1 cellular context compared by ENCODE assay signal in genomic region chr3:49410844-49411549, GRCh38.
TF ChIP-seq lines count a peak whose summit lies in the region.

No MANE protein-coding gene starts in this region.

TF ChIP-seq in H1, 55 proteins besides CTCF, POLR2A, EP300 and RAD21:
- TF ChIP-seq NANOG (IDR thresholded peaks at IDR 0.05; ENCODE audit: insufficient read depth, low read depth, low read length, poor library complexity, severe bottlenecking) (no peak), RBBP5 (IDR thresholded peaks at IDR 0.05; ENCODE audit: borderline replicate concordance, low read depth, low read length) (no peak), HDAC2 (IDR thresholded peaks at IDR 0.05; ENCODE audit: borderline replicate concordance in 1 of 2, low read depth in 2 of 2, low read length in 2 of 2) (0 out of 4 replicates have a peak, but pooled peaks of 1 of the 2 experiments have one; percentile 11), CREB1 (IDR thresholded peaks at IDR 0.05) (no peak), SIRT6 (IDR thresholded peaks at IDR 0.05; ENCODE audit: low read length) (no peak), SIN3A (conservative IDR thresholded peaks at IDR 0.05 in 1 of 2, IDR thresholded peaks at IDR 0.05 in 1 of 2; ENCODE audit: low read depth in 1 of 2, low read length in 2 of 2) (peak in 1 of 2 experiments; percentile 70; a peak in 2 of 4 replicates), SP4 (IDR thresholded peaks at IDR 0.05; ENCODE audit: low read length) (no peak), ASH2L (IDR thresholded peaks at IDR 0.05; ENCODE audit: low read length) (peak; percentile 67), SP2 (IDR thresholded peaks at IDR 0.05; ENCODE audit: low read length) (no peak), PHF8 (conservative IDR thresholded peaks at IDR 0.05; ENCODE audit: low read depth, low read length) (no peak), ZNF274 (IDR thresholded peaks at IDR 0.05; ENCODE audit: borderline replicate concordance, extremely low read depth, low read length) (no peak), KDM4A (IDR thresholded peaks at IDR 0.05; ENCODE audit: low read depth, low read length, severe bottlenecking) (no peak), RNF2 (IDR thresholded peaks at IDR 0.05; ENCODE audit: borderline replicate concordance, low read depth, low read length, missing control alignments, poor library complexity, severe bottlenecking) (no peak), TEAD4 (IDR thresholded peaks at IDR 0.05; ENCODE audit: low read depth, low read length) (no peak), GABPA (IDR thresholded peaks at IDR 0.05; ENCODE audit: borderline replicate concordance, insufficient read depth, low read length) (no peak), USF2 (IDR thresholded peaks at IDR 0.05; ENCODE audit: low read length) (no peak), CEBPB (IDR thresholded peaks at IDR 0.05; ENCODE audit: low read depth, low read length) (no peak), GTF2F1 (IDR thresholded peaks at IDR 0.05; ENCODE audit: borderline replicate concordance, low read depth, low read length) (no peak), SAP30 (IDR thresholded peaks at IDR 0.05; ENCODE audit: insufficient read depth, insufficient replicate concordance, low read length) (peak; percentile 38)
- TF ChIP-seq, protein P1, sequence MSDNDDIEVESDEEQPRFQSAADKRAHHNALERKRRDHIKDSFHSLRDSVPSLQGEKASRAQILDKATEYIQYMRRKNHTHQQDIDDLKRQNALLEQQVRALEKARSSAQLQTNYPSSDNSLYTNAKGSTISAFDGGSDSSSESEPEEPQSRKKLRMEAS (IDR thresholded peaks at IDR 0.05) = no peak
- TF ChIP-seq, protein P2, sequence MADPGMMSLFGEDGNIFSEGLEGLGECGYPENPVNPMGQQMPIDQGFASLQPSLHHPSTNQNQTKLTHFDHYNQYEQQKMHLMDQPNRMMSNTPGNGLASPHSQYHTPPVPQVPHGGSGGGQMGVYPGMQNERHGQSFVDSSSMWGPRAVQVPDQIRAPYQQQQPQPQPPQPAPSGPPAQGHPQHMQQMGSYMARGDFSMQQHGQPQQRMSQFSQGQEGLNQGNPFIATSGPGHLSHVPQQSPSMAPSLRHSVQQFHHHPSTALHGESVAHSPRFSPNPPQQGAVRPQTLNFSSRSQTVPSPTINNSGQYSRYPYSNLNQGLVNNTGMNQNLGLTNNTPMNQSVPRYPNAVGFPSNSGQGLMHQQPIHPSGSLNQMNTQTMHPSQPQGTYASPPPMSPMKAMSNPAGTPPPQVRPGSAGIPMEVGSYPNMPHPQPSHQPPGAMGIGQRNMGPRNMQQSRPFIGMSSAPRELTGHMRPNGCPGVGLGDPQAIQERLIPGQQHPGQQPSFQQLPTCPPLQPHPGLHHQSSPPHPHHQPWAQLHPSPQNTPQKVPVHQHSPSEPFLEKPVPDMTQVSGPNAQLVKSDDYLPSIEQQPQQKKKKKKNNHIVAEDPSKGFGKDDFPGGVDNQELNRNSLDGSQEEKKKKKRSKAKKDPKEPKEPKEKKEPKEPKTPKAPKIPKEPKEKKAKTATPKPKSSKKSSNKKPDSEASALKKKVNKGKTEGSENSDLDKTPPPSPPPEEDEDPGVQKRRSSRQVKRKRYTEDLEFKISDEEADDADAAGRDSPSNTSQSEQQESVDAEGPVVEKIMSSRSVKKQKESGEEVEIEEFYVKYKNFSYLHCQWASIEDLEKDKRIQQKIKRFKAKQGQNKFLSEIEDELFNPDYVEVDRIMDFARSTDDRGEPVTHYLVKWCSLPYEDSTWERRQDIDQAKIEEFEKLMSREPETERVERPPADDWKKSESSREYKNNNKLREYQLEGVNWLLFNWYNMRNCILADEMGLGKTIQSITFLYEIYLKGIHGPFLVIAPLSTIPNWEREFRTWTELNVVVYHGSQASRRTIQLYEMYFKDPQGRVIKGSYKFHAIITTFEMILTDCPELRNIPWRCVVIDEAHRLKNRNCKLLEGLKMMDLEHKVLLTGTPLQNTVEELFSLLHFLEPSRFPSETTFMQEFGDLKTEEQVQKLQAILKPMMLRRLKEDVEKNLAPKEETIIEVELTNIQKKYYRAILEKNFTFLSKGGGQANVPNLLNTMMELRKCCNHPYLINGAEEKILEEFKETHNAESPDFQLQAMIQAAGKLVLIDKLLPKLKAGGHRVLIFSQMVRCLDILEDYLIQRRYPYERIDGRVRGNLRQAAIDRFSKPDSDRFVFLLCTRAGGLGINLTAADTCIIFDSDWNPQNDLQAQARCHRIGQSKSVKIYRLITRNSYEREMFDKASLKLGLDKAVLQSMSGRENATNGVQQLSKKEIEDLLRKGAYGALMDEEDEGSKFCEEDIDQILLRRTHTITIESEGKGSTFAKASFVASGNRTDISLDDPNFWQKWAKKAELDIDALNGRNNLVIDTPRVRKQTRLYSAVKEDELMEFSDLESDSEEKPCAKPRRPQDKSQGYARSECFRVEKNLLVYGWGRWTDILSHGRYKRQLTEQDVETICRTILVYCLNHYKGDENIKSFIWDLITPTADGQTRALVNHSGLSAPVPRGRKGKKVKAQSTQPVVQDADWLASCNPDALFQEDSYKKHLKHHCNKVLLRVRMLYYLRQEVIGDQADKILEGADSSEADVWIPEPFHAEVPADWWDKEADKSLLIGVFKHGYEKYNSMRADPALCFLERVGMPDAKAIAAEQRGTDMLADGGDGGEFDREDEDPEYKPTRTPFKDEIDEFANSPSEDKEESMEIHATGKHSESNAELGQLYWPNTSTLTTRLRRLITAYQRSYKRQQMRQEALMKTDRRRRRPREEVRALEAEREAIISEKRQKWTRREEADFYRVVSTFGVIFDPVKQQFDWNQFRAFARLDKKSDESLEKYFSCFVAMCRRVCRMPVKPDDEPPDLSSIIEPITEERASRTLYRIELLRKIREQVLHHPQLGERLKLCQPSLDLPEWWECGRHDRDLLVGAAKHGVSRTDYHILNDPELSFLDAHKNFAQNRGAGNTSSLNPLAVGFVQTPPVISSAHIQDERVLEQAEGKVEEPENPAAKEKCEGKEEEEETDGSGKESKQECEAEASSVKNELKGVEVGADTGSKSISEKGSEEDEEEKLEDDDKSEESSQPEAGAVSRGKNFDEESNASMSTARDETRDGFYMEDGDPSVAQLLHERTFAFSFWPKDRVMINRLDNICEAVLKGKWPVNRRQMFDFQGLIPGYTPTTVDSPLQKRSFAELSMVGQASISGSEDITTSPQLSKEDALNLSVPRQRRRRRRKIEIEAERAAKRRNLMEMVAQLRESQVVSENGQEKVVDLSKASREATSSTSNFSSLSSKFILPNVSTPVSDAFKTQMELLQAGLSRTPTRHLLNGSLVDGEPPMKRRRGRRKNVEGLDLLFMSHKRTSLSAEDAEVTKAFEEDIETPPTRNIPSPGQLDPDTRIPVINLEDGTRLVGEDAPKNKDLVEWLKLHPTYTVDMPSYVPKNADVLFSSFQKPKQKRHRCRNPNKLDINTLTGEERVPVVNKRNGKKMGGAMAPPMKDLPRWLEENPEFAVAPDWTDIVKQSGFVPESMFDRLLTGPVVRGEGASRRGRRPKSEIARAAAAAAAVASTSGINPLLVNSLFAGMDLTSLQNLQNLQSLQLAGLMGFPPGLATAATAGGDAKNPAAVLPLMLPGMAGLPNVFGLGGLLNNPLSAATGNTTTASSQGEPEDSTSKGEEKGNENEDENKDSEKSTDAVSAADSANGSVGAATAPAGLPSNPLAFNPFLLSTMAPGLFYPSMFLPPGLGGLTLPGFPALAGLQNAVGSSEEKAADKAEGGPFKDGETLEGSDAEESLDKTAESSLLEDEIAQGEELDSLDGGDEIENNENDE (IDR thresholded peaks at IDR 0.05; ENCODE audit: insufficient replicate concordance, low read length) = peak; percentile 19
